20 cellular contexts compared by ENCODE assay signal in genomic region chr2:136024616-136025015, GRCh38. TPM values are rescaled to one million over a fixed set of nuclear protein-coding genes. Genes with fewer than 3 reads are reported as not detected.
DNase-seq lines count a peak whose midpoint lies in the region; ATAC-seq, FAIRE-seq and TF ChIP-seq lines count a peak whose summit lies in the region.
"Had no signal": no experiment of that assay in that cellular context is flagged by ENCODE, and none has a peak within 500 bp of the region (broad histone marks: within the 10 kb centered on the region; RNA-seq: fewer than 3 reads in every experiment).

No MANE protein-coding gene starts in this region.

- H3K9me3 Mint-ChIP-seq in astrocyte (ENCODE audit: unreplicated experiment): no peaks in the 10 kb centered on the region
- H3K9me3 Mint-ChIP-seq in glutamatergic neuron (ENCODE audit: unreplicated experiment): peaks cover 3% of the 10 kb centered on the region
- H3K9me3 Mint-ChIP-seq: natural killer cell; stimulated activated effector memory CD8-positive, alpha-beta T cell treated with anti-CD3 and anti-CD28 coated beads, Interleukin-12 subunit alpha, Interleukin-12 subunit beta, amount 100 ng/mL, for 72 hours had no signal

- no peaks in the 10 kb centered on the region for H3K36me3 ChIP-seq in HUES48 (ENCODE audit: control insufficient read depth, insufficient read depth, low read length)
- no peaks in the 10 kb centered on the region for H3K36me3 ChIP-seq in astrocyte (ENCODE audit: insufficient read depth, low read length)
- H3K36me3 ChIP-seq in neuron (ENCODE audit: insufficient read depth, low read length): no peaks in the 10 kb centered on the region
- H3K36me3 ChIP-seq: BLaER1 treated with 17β-estradiol and CSF1 and Interleukin-3, amounts not matched to agents 10 nM and 100 nM; HAP-1; vagina had no signal

- no peaks in the 10 kb centered on the region for H4K20me1 ChIP-seq in astrocyte (ENCODE audit: insufficient read depth, low read length)
- H4K20me1 ChIP-seq: BLaER1 treated with 17β-estradiol and CSF1 and Interleukin-3, amounts not matched to agents 10 nM and 100 nM had no signal

- H3K9me3 ChIP-seq in HUES48 (ENCODE audit: control insufficient read depth, insufficient read depth, low read length): no peaks in the 10 kb centered on the region
- H3K9me3 ChIP-seq in astrocyte (ENCODE audit: insufficient read depth, low read depth, low read length): no peaks in the 10 kb centered on the region
- H3K9me3 ChIP-seq in neuron (ENCODE audit: low read length): no peaks in the 10 kb centered on the region
- H3K9me3 ChIP-seq: HAP-1, vagina had no signal

- no peak overlapping the region for H3K4me3 Mint-ChIP-seq in astrocyte (ENCODE audit: unreplicated experiment)
- H3K4me3 Mint-ChIP-seq in glutamatergic neuron (ENCODE audit: unreplicated experiment): peak overlapping the region; percentile 78
- H3K4me3 Mint-ChIP-seq: activated CD4-positive, alpha-beta T cell treated with anti-CD3 and anti-CD28 coated beads for 36 hours; natural killer cell; stimulated activated effector memory CD8-positive, alpha-beta T cell treated with anti-CD3 and anti-CD28 coated beads, Interleukin-12 subunit alpha, Interleukin-12 subunit beta, amount 100 ng/mL, for 72 hours had no signal

- H3K4me1 Mint-ChIP-seq in astrocyte (ENCODE audit: low read depth, unreplicated experiment) (peaks cover 14% of the 10 kb centered on the region), glutamatergic neuron (ENCODE audit: low read depth, unreplicated experiment) (peaks cover 29% of the 10 kb centered on the region)

- H3K27me3 Mint-ChIP-seq in astrocyte (ENCODE audit: low read depth, unreplicated experiment): no peaks in the 10 kb centered on the region
- H3K27me3 Mint-ChIP-seq in glutamatergic neuron (ENCODE audit: unreplicated experiment): peaks cover 3% of the 10 kb centered on the region
- H3K27me3 Mint-ChIP-seq: activated CD4-positive, alpha-beta T cell treated with anti-CD3 and anti-CD28 coated beads for 36 hours had no signal

- H3K4me2 ChIP-seq in astrocyte (ENCODE audit: low read length): peak overlapping the region; percentile 82

- no peak for TF ChIP-seq CTCF in astrocyte (IDR thresholded peaks at IDR 0.05; ENCODE audit: insufficient read depth, low read depth, low read length)
- TF ChIP-seq CTCF in glutamatergic neuron (IDR thresholded peaks at IDR 0.05; ENCODE audit: partially characterized antibody, unreplicated experiment): no peak

- FAIRE-seq in astrocyte (lab: Jason Lieb, UNC): no peak

- H3K36me3 Mint-ChIP-seq in astrocyte (ENCODE audit: low read depth, unreplicated experiment) (no peaks in the 10 kb centered on the region), glutamatergic neuron (ENCODE audit: unreplicated experiment) (no peaks in the 10 kb centered on the region)
- H3K36me3 Mint-ChIP-seq: natural killer cell; stimulated activated effector memory CD8-positive, alpha-beta T cell treated with anti-CD3 and anti-CD28 coated beads, Interleukin-12 subunit alpha, Interleukin-12 subunit beta, amount 100 ng/mL, for 72 hours had no signal

- H3K4me1 ChIP-seq in HUES48 (ENCODE audit: control insufficient read depth, insufficient read depth, low read length) (peaks cover 22% of the 10 kb centered on the region), astrocyte (ENCODE audit: insufficient read depth, low read length) (peaks cover 10% of the 10 kb centered on the region), neuron (ENCODE audit: insufficient read depth, low read length) (peaks cover 70% of the 10 kb centered on the region)
- H3K4me1 ChIP-seq: HAP-1 had no signal

- H2AFZ ChIP-seq in astrocyte (ENCODE audit: low read depth, low read length) (peak overlapping the region; percentile 95), neuron (ENCODE audit: low read depth, low read length) (peak overlapping the region; percentile 30)

- H3K9ac ChIP-seq in HUES48 (ENCODE audit: low read depth, low read length): 0 out of 2 replicates have a peak overlapping the region, but pooled peaks have one; percentile 70
- H3K9ac ChIP-seq in astrocyte (ENCODE audit: low read length): peak overlapping the region; percentile 75
- H3K9ac ChIP-seq: BLaER1 treated with 17β-estradiol and CSF1 and Interleukin-3, amounts not matched to agents 10 nM and 100 nM had no signal

- peak; percentile 82 for DNase-seq in astrocyte (ENCODE audit: low read depth)
- no peak for DNase-seq in glutamatergic neuron
- no peak for DNase-seq in NCI-H1930 (lab: John Stamatoyannopoulos, UW)
- no peak for DNase-seq in kidney glomerular epithelial cell (lab: John Stamatoyannopoulos, UW)
- DNase-seq: activated CD4-positive, alpha-beta T cell treated with anti-CD3 and anti-CD28 coated beads for 36 hours; activated naive CD4-positive, alpha-beta T cell treated with anti-CD3 and anti-CD28 coated beads, Interleukin-2, amount 50 U/mL, for 16 hours; KG1; natural killer cell; NCI-H1436 treated with DMSO at 0.1 percent for 48 hours; PC-3; SHP77; stimulated activated CD4-positive, alpha-beta T cell treated with anti-CD3 and anti-CD28 coated beads, Interleukin-2, amount 100 ng/mL, for 24 hours had no signal

- H3K27ac ChIP-seq in HUES48 (ENCODE audit: low read depth, low read length) (peak overlapping the region; percentile 93), astrocyte (ENCODE audit: low read depth, low read length) (peak overlapping the region; percentile 87)
- H3K27ac ChIP-seq: vagina had no signal

- no peaks in the 10 kb centered on the region for H3K79me2 ChIP-seq in astrocyte (ENCODE audit: insufficient read depth, low read length)

- H3K27ac Mint-ChIP-seq in astrocyte (ENCODE audit: unreplicated experiment) (peak overlapping the region; percentile 98), glutamatergic neuron (ENCODE audit: unreplicated experiment) (peak overlapping the region; percentile 88)
- H3K27ac Mint-ChIP-seq: natural killer cell; stimulated activated effector memory CD8-positive, alpha-beta T cell treated with anti-CD3 and anti-CD28 coated beads, Interleukin-12 subunit alpha, Interleukin-12 subunit beta, amount 100 ng/mL, for 72 hours had no signal

- H3K4me3 ChIP-seq in HUES48 (ENCODE audit: low read depth, low read length) (peak overlapping the region; percentile 61), astrocyte (ENCODE audit: insufficient read depth, low read depth, low read length) (no peak overlapping the region), neuron (ENCODE audit: low read length) (peak overlapping the region; percentile 34)
- H3K4me3 ChIP-seq: BLaER1 treated with 17β-estradiol and CSF1 and Interleukin-3, amounts not matched to agents 10 nM and 100 nM; HAP-1 had no signal

- H3K27me3 ChIP-seq in HUES48 (ENCODE audit: control insufficient read depth, insufficient read depth, low read length) (0 out of 2 replicates have a peak, but pooled peaks cover 6% of the 10 kb centered on the region), astrocyte (ENCODE audit: insufficient read depth, low read length) (no peaks in the 10 kb centered on the region), neuron (ENCODE audit: insufficient read depth, low read length) (no peaks in the 10 kb centered on the region)
- H3K27me3 ChIP-seq: vagina had no signal

- no peak for ATAC-seq in GM18502 (IDR thresholded peaks at IDR 0.05; ENCODE audit: poor library complexity, unreplicated experiment)
- no peak for ATAC-seq in GM18498 (IDR thresholded peaks at IDR 0.05; ENCODE audit: unreplicated experiment)
- ATAC-seq: activated CD4-positive, alpha-beta T cell treated with anti-CD3 and anti-CD28 coated beads for 36 hours; PC-3; stimulated activated effector memory CD8-positive, alpha-beta T cell treated with anti-CD3 and anti-CD28 coated beads, Interleukin-12 subunit alpha, Interleukin-12 subunit beta, amount 100 ng/mL, for 72 hours had no signal

RNA-seq across cellular contexts. Expression of gene DARS1, which starts 39.2 kb away (rescaled TPM):
- total RNA-seq in astrocyte (36.6 and 37.9 TPM in 2 replicates), glutamatergic neuron (ENCODE audit: unreplicated experiment) (41.0 TPM)
